Comparison of ENCODE assay signal across 18 cellular contexts in genomic region chr2:69735696-69736095, GRCh38. TPM values are rescaled to one million over a fixed set of nuclear protein-coding genes. Genes with fewer than 3 reads are reported as not detected.
DNase-seq lines count a peak whose midpoint lies in the region; ATAC-seq, FAIRE-seq and TF ChIP-seq lines count a peak whose summit lies in the region.
"Had no signal": no experiment of that assay in that cellular context is flagged by ENCODE, and none has a peak within 500 bp of the region (broad histone marks: within the 10 kb centered on the region; RNA-seq: fewer than 3 reads in every experiment).

No MANE protein-coding gene starts in this region.

- peaks cover 29% of the 10 kb centered on the region for H3K4me1 Mint-ChIP-seq in progenitor cell of endocrine pancreas (ENCODE audit: low read depth)
- peaks cover 3% of the 10 kb centered on the region for H3K4me1 Mint-ChIP-seq in activated CD4-positive, alpha-beta memory T cell treated with anti-CD3 and anti-CD28 coated beads, Interleukin-2, amount 10 ng/mL, durations not matched to agents 7 days and 5 days

- TF ChIP-seq POLR2A in A549 (IDR thresholded peaks at IDR 0.05; ENCODE audit: low read length), result no peak

- H3K4me3 ChIP-seq in A549, result no peak overlapping the region
- no peak overlapping the region for H3K4me3 ChIP-seq in GM23248

- no peak overlapping the region for H3K9ac ChIP-seq in GM23248

- no peaks in the 10 kb centered on the region for H3K9me2 ChIP-seq in GM23248 (ENCODE audit: insufficient read depth)

- H3K27ac Mint-ChIP-seq in progenitor cell of endocrine pancreas, result peak overlapping the region; percentile 32
- no peak overlapping the region for H3K27ac Mint-ChIP-seq in activated CD4-positive, alpha-beta memory T cell treated with anti-CD3 and anti-CD28 coated beads, Interleukin-2, amount 10 ng/mL, durations not matched to agents 7 days and 5 days

- no peak for TF ChIP-seq EP300 in A549 (IDR thresholded peaks at IDR 0.05)

- H3K79me2 ChIP-seq in GM23248 (ENCODE audit: insufficient read depth), result no peaks in the 10 kb centered on the region

- TF ChIP-seq RAD21 in A549 (conservative IDR thresholded peaks at IDR 0.05 in 1 of 2, IDR thresholded peaks at IDR 0.05 in 1 of 2), result no peak

- H3K36me3 Mint-ChIP-seq in progenitor cell of endocrine pancreas (ENCODE audit: insufficient read depth), result peaks cover 1% of the 10 kb centered on the region
- no peaks in the 10 kb centered on the region for H3K36me3 Mint-ChIP-seq in activated CD4-positive, alpha-beta memory T cell treated with anti-CD3 and anti-CD28 coated beads, Interleukin-2, amount 10 ng/mL, durations not matched to agents 7 days and 5 days (ENCODE audit: low read depth)

- peak overlapping the region; percentile 67 to 79; a peak in 5 of 6 replicates for H3K27ac ChIP-seq in A549
- no peak overlapping the region for H3K27ac ChIP-seq in GM23248

- H2AFZ ChIP-seq in GM23248, result no peak overlapping the region

- in situ Hi-C loops in GM23248 (cut with MboI), result no loop called here

- H3K9me3 ChIP-seq in A549, result 0 out of 3 replicates have a peak, but pooled peaks cover 4% of the 10 kb centered on the region
- no peaks in the 10 kb centered on the region for H3K9me3 ChIP-seq in GM23248 (ENCODE audit: low read depth)

- peaks cover 5% of the 10 kb centered on the region for H3K9me3 Mint-ChIP-seq in progenitor cell of endocrine pancreas (ENCODE audit: low read depth)
- H3K9me3 Mint-ChIP-seq in activated CD4-positive, alpha-beta memory T cell treated with anti-CD3 and anti-CD28 coated beads, Interleukin-2, amount 10 ng/mL, durations not matched to agents 7 days and 5 days, result no peaks in the 10 kb centered on the region

- no peaks in the 10 kb centered on the region for H3K27me3 ChIP-seq in GM23248 (replicated peaks; ENCODE audit: insufficient read depth)

- no peak for DNase-seq in A549 (ENCODE audit: low read depth in 1 of 2, low spot score in 1 of 2)
- peak; percentile 26 for DNase-seq in NCI-H2029 (lab: John Stamatoyannopoulos, UW)
- DNase-seq in kidney tubule cell (ENCODE audit: low spot score), result peak; percentile 47
- DNase-seq in progenitor cell of endocrine pancreas (ENCODE audit: low spot score, unreplicated experiment), result no peak
- DNase-seq in activated CD4-positive, alpha-beta memory T cell treated with anti-CD3 and anti-CD28 coated beads, Interleukin-2, amount 10 ng/mL, durations not matched to agents 7 days and 5 days, result no peak
- no peak for DNase-seq in GM23248
- DNase-seq in activated CD4-positive, alpha-beta T cell treated with anti-CD3 and anti-CD28 coated beads for 48 hours, result no peak
- DNase-seq: C1 segment of cervical spinal cord, DMS 273 treated with DMSO at 0.1 percent for 48 hours, GDM1, H7, NCI-H187, NCI-H526 treated with DMSO at 0.1 percent for 48 hours, SIG-M5 had no signal

- ATAC-seq in A549 (no peak), GM18858 (IDR thresholded peaks at IDR 0.05; ENCODE audit: unreplicated experiment) (no peak)

- H3K4me3 Mint-ChIP-seq in progenitor cell of endocrine pancreas (ENCODE audit: low read depth), result no peak overlapping the region
- no peak overlapping the region for H3K4me3 Mint-ChIP-seq in activated CD4-positive, alpha-beta memory T cell treated with anti-CD3 and anti-CD28 coated beads, Interleukin-2, amount 10 ng/mL, durations not matched to agents 7 days and 5 days

- no peak for FAIRE-seq in A549 (lab: Jason Lieb, UNC)
- FAIRE-seq: A204.1, GM12891, GM18507 had no signal

- H3K36me3 ChIP-seq in GM23248 (ENCODE audit: low read depth), result no peaks in the 10 kb centered on the region

- H4K20me1 ChIP-seq in GM23248 (ENCODE audit: insufficient read depth), result no peaks in the 10 kb centered on the region

- no peaks in the 10 kb centered on the region for H3F3A ChIP-seq in GM23248 (ENCODE audit: insufficient read depth)

- TF ChIP-seq CTCF in A549 (IDR thresholded peaks at IDR 0.05) (no peak), progenitor cell of endocrine pancreas (IDR thresholded peaks at IDR 0.05; ENCODE audit: unreplicated experiment) (no peak)

- no peaks in the 10 kb centered on the region for H3K27me3 Mint-ChIP-seq in progenitor cell of endocrine pancreas
- peaks cover 8% of the 10 kb centered on the region for H3K27me3 Mint-ChIP-seq in activated CD4-positive, alpha-beta memory T cell treated with anti-CD3 and anti-CD28 coated beads, Interleukin-2, amount 10 ng/mL, durations not matched to agents 7 days and 5 days

- 93% methylated on average over 3 of the region's 3 CpGs for WGBS in A549 (ENCODE audit: missing lambda C conversion rate)
- 73 to 75% methylated on average over 3 of the region's 3 CpGs for WGBS in GM23248 (ENCODE audit: low coverage in 1 of 2, low lambda C conversion rate in 2 of 2, missing lambda C conversion rate in 2 of 2), 2 experiments

- H3K4me1 ChIP-seq in A549 (peaks cover 57% of the 10 kb centered on the region), GM23248 (ENCODE audit: insufficient read depth) (peaks cover 7% of the 10 kb centered on the region)

- CTCF ChIA-PET in A549 (lab: Yijun Ruan, JAX), result interaction anchor here (0.8 to 6.5 kb wide), 6 partner anchors 8 to 85 kb away, joined by 3 to 81 read pairs (median 4); no protein-coding TSS in a partner anchor
- CTCF ChIA-PET in activated CD4-positive, alpha-beta memory T cell treated with anti-CD3 and anti-CD28 coated beads, Interleukin-2, amount 10 ng/mL, durations not matched to agents 7 days and 5 days (lab: Charles Lee), result interaction anchor here (0.8 to 4.2 kb wide), 2 partner anchors 11 to 80 kb away, joined by 4 to 38 read pairs; no protein-coding TSS in a partner anchor

- H3K4me2 ChIP-seq in A549, result no peak overlapping the region
- H3K4me2 ChIP-seq in GM23248 (ENCODE audit: unreplicated experiment), result no peak overlapping the region

- POLR2A ChIA-PET in A549 (lab: Yijun Ruan, JAX), result no interaction called here
- POLR2A ChIA-PET in activated CD4-positive, alpha-beta memory T cell treated with anti-CD3 and anti-CD28 coated beads, Interleukin-2, amount 10 ng/mL, durations not matched to agents 7 days and 5 days (lab: Charles Lee), result interaction anchor here (1.3 kb wide), 1 partner anchor 40 kb away, joined by 3 read pairs; no protein-coding TSS in a partner anchor

TF ChIP-seq in A549, 52 proteins besides CTCF, POLR2A, EP300 and RAD21:
- TF ChIP-seq HOXB13 (CRISPR knock-in tag; IDR thresholded peaks at IDR 0.05; ENCODE audit: low read depth) (0 out of 2 replicates have a peak, but pooled peaks have one; percentile 38), TFCP2L1 (CRISPR knock-in tag; IDR thresholded peaks at IDR 0.05) (no peak), HDAC2 (IDR thresholded peaks at IDR 0.05) (no peak)

RNA-seq across cellular contexts. Expression of gene ANXA4, which starts 6.2 kb away (rescaled TPM):
- polyA plus RNA-seq in A549 (2011; rRNA removed) (341 and 360 TPM in 2 replicates), A549 (2017; fragmentation: RNase III; extraction: RNeasy Plus Mini Kit Qiagen cat#74134 plus additional on column Dnase treatment) (514 to 554 TPM (median 521 TPM) in 3 replicates), GM23248 (2016; fragmentation: Nextera tagmentation; extraction: Ambion mirVana) (113 and 122 TPM in 2 replicates)
- polyA plus RNA-seq in A549 (2012; cell fraction: cytosol; rRNA removed), result 322 and 418 TPM in 2 replicates
- 154 and 191 TPM in 2 replicates for polyA plus RNA-seq in A549 (2012; cell fraction: nucleus; rRNA removed)
- 342 and 464 TPM in 2 replicates for polyA minus RNA-seq in A549 (2011; rRNA and poly(A)+ RNA removed)
- 250 and 262 TPM in 2 replicates for total RNA-seq in progenitor cell of endocrine pancreas
- total RNA-seq in activated CD4-positive, alpha-beta memory T cell treated with anti-CD3 and anti-CD28 coated beads, Interleukin-2, amount 10 ng/mL, durations not matched to agents 7 days and 5 days, result 10 to 100 TPM; 86.9 to 90.4 TPM
- total RNA-seq in GM23248 (2014; rRNA removed; shearing (Covaris generic)), result 31.0 and 35.7 TPM in 2 replicates

Comparison
In these comparisons a context has a peak if more than half of its experiments do, and no peak if none do; other contexts are left out.
1. DNase-seq: peak in NCI-H2029 (single experiment) and kidney tubule cell (single experiment); none in A549 (0 of 2), progenitor cell of endocrine pancreas (single experiment), activated CD4-positive, alpha-beta memory T cell treated with anti-CD3 and anti-CD28 coated beads, Interleukin-2, amount 10 ng/mL, durations not matched to agents 7 days and 5 days (single experiment), GM23248 (single experiment) and activated CD4-positive, alpha-beta T cell treated with anti-CD3 and anti-CD28 coated beads for 48 hours (single experiment).